20 cellular contexts compared by ENCODE assay signal in the genomic region with DNA sequence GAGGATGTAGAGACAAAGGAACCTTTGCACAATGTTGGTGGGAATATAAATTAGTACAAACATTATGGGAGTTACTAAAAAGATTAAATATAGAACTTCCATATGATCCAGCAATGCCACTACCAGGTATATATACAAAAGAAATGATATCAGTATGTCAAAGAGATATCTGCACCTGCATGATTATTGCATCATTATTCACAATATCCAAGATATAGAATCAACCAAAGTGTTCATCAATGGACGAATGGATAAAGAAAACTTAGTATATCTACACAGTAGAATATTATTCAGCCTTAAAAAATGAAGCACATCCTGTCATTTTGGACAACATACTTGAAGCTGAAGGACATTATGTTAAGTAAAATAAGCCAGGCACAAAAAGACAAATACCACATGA.
A peak's percentile ranks its signal among the peaks of the same experiment; 100 is the strongest.
DNase-seq lines count a peak whose midpoint lies in the region; ATAC-seq, FAIRE-seq and TF ChIP-seq lines count a peak whose summit lies in the region.
"Had no signal": no experiment of that assay in that cellular context is flagged by ENCODE, and none has a peak within 500 bp of the region (broad histone marks: within the 10 kb centered on the region; RNA-seq: fewer than 3 reads in every experiment).

No MANE protein-coding gene starts in this region.

- 0% methylated on average over 1 of the region's 1 CpG for WGBS in HepG2 (ENCODE audit: low lambda C conversion rate)
- WGBS in right lobe of liver (ENCODE audit: insufficient coverage, low coverage, low lambda C conversion rate, missing lambda C conversion rate), result 38% methylated on average over 1 of the region's 1 CpG

- TF ChIP-seq CTCF in HepG2 (CRISPR knock-in tag; IDR thresholded peaks at IDR 0.05) (no peak), right lobe of liver (IDR thresholded peaks at IDR 0.05) (no peak), WTC11 (IDR thresholded peaks at IDR 0.05) (no peak)

- no peaks in the 10 kb centered on the region for H3K79me2 ChIP-seq in HepG2 (ENCODE audit: insufficient read depth, low read length)

- BruUV-seq in HepG2 (replicated peaks; lab: Mats Ljungman, UMichigan), result no TSS peak

- TF ChIP-seq RAD21 in HepG2 (CRISPR knock-in tag; IDR thresholded peaks at IDR 0.05), result no peak

- H3K4me3 Mint-ChIP-seq in WTC11, result peak overlapping the region; percentile 57
- H3K4me3 Mint-ChIP-seq: B cell; CD4-positive, alpha-beta T cell; CD8-positive, alpha-beta T cell had no signal

- H3K36me3 ChIP-seq in HepG2 (replicated peaks in 1 of 2; ENCODE audit: control insufficient read depth in 1 of 2, insufficient read depth in 2 of 2, low read length in 2 of 2) (no peaks in the 10 kb centered on the region), right lobe of liver (no peaks in the 10 kb centered on the region)
- H3K36me3 ChIP-seq: BLaER1 treated with 17β-estradiol and CSF1 and Interleukin-3, amounts not matched to agents 10 nM and 100 nM had no signal

- H3K4me1 Mint-ChIP-seq in WTC11, result peaks cover 13% of the 10 kb centered on the region
- H3K4me1 Mint-ChIP-seq: B cell had no signal

- CTCF ChIA-PET in HepG2 (lab: Yijun Ruan, JAX; ENCODE audit: low intra/inter-chr PET ratio, low total read pairs) (no interaction called here), WTC11 (lab: Charles Lee) (no interaction called here)

- no peak overlapping the region for H3K4me3 ChIP-seq in HepG2 (replicated peaks in 1 of 3; ENCODE audit: insufficient read depth in 1 of 3, low read depth in 2 of 3, low read length in 3 of 3)
- H3K4me3 ChIP-seq in right lobe of liver, result no peak overlapping the region
- H3K4me3 ChIP-seq: A549; BLaER1 treated with 17β-estradiol and CSF1 and Interleukin-3, amounts not matched to agents 10 nM and 100 nM had no signal

- no peak for FAIRE-seq in HepG2 (lab: Jason Lieb, UNC)
- FAIRE-seq: A549, G401.6, GM12892, GM18507 had no signal

- H3K9me3 ChIP-seq in HepG2 (ENCODE audit: low read length) (no peaks in the 10 kb centered on the region), right lobe of liver (no peaks in the 10 kb centered on the region)
- H3K9me3 ChIP-seq: A549; BLaER1 treated with 17β-estradiol and CSF1 and Interleukin-3, amounts not matched to agents 10 nM and 100 nM; Caco-2 had no signal

- TF ChIP-seq EP300 in HepG2 (IDR thresholded peaks at IDR 0.05; ENCODE audit: low read depth in 2 of 2, low read length in 2 of 2) (no peak), HepG2 (CRISPR knock-in tag; IDR thresholded peaks at IDR 0.05; ENCODE audit: borderline replicate concordance) (no peak)

- H4K20me1 ChIP-seq in HepG2 (ENCODE audit: insufficient read depth, low read length), result no peaks in the 10 kb centered on the region
- H4K20me1 ChIP-seq: BLaER1 treated with 17β-estradiol and CSF1 and Interleukin-3, amounts not matched to agents 10 nM and 100 nM had no signal

- H3K4me1 ChIP-seq in HepG2 (ENCODE audit: insufficient read depth, low read length) (no peaks in the 10 kb centered on the region), right lobe of liver (peaks cover 0 to 16% (median 2%) of the 10 kb centered on the region in 4 donors)
- H3K4me1 ChIP-seq: A549; BLaER1 treated with 17β-estradiol and CSF1 and Interleukin-3, amounts not matched to agents 10 nM and 100 nM; Caco-2 had no signal

- H2AFZ ChIP-seq in HepG2 (ENCODE audit: low read length), result no peak overlapping the region

- peaks cover 27% of the 10 kb centered on the region for H3K27me3 Mint-ChIP-seq in WTC11 (ENCODE audit: low read depth)
- H3K27me3 Mint-ChIP-seq: B cell; CD4-positive, alpha-beta T cell had no signal

- peaks cover 3% of the 10 kb centered on the region; the same call in 1 of the 2 replicates for H3K36me3 Mint-ChIP-seq in WTC11
- H3K36me3 Mint-ChIP-seq: CD8-positive, alpha-beta T cell had no signal

- DNase-seq in HepG2 (ENCODE audit: low spot score), result no peak
- no peak for DNase-seq in right lobe of liver
- DNase-seq in WTC11 (ENCODE audit: low spot score), result no peak
- DNase-seq in GM19240 (ENCODE audit: insufficient read length, low spot score), result no peak
- DNase-seq in activated CD4-positive, CD25-positive, alpha-beta regulatory T cell treated with anti-CD3 and anti-CD28 coated beads, Interleukin-2, amount 50 U/mL, for 72 hours, result no peak
- DNase-seq: AML-193; Caco-2; Calu3; CD4-positive, alpha-beta T cell; CD8-positive, alpha-beta T cell; DMS79 treated with DMSO at 0.1 percent for 48 hours; GF-D8 had no signal

- peaks cover 18% of the 10 kb centered on the region for H3K9me3 Mint-ChIP-seq in WTC11

- H3K27ac ChIP-seq in HepG2 (ENCODE audit: extremely low read length, insufficient read depth, low read length) (no peak overlapping the region), right lobe of liver (no peak overlapping the region)
- H3K27ac ChIP-seq: 22Rv1; A549; BLaER1 treated with 17β-estradiol and CSF1 and Interleukin-3, amounts not matched to agents 10 nM and 100 nM; C4-2B had no signal

- in situ Hi-C loops in HepG2 (cut with HindIII; ENCODE audit: extremely low pct_ligation_motif_present, low pct_unique_long_range_greater_than_20kb), result no loop called here

- ATAC-seq in HepG2 (no peak), right lobe of liver (no peak), WTC11 (no peak)
- ATAC-seq: A549; CD8-positive, alpha-beta T cell had no signal

- POLR2A ChIA-PET in HepG2 (lab: Yijun Ruan, JAX) (no interaction called here), WTC11 (lab: Charles Lee) (no interaction called here)

- H3K9ac ChIP-seq in HepG2 (ENCODE audit: insufficient read depth, low read depth, low read length), result no peak overlapping the region
- H3K9ac ChIP-seq: BLaER1 treated with 17β-estradiol and CSF1 and Interleukin-3, amounts not matched to agents 10 nM and 100 nM had no signal

- no peak overlapping the region for H3K27ac Mint-ChIP-seq in WTC11
- H3K27ac Mint-ChIP-seq: B cell; CD4-positive, alpha-beta T cell; CD8-positive, alpha-beta T cell had no signal

- no peak for TF ChIP-seq POLR2A in HepG2 (IDR thresholded peaks at IDR 0.05; ENCODE audit: insufficient read depth in 1 of 2, low read depth in 2 of 2, low read length in 2 of 2)
- no peak for TF ChIP-seq POLR2A in right lobe of liver (IDR thresholded peaks at IDR 0.05)

- H3K4me2 ChIP-seq in HepG2 (ENCODE audit: low read depth, low read length), result no peak overlapping the region
- H3K4me2 ChIP-seq: A549; BLaER1 treated with 17β-estradiol and CSF1 and Interleukin-3, amounts not matched to agents 10 nM and 100 nM had no signal

- H3K27me3 ChIP-seq in HepG2 (ENCODE audit: control insufficient read depth in 1 of 2, insufficient read depth in 2 of 2, low read length in 2 of 2), result no peaks in the 10 kb centered on the region
- H3K27me3 ChIP-seq in right lobe of liver, result no peaks in the 10 kb centered on the region
- H3K27me3 ChIP-seq: BLaER1 treated with 17β-estradiol and CSF1 and Interleukin-3, amounts not matched to agents 10 nM and 100 nM had no signal

- intact Hi-C loops in HepG2 (cut with micrococcal nuclease; ENCODE audit: unreplicated experiment) (no loop called here), right lobe of liver (cut with DNase I) (no loop called here)

TF ChIP-seq in HepG2, 621 proteins besides CTCF, POLR2A, EP300 and RAD21:
- no peak for TF ChIP-seq CHCHD3 (CRISPR knock-in tag; IDR thresholded peaks at IDR 0.05)
- peak; percentile 63 for TF ChIP-seq ATF7 (IDR thresholded peaks at IDR 0.05)
- TF ChIP-seq ATF7 (CRISPR knock-in tag; IDR thresholded peaks at IDR 0.05), result no peak
TF ChIP-seq in HepG2: peak in this region for 1.

TF ChIP-seq in WTC11, 78 proteins besides CTCF, POLR2A, EP300 and RAD21:
- TF ChIP-seq, protein P1, sequence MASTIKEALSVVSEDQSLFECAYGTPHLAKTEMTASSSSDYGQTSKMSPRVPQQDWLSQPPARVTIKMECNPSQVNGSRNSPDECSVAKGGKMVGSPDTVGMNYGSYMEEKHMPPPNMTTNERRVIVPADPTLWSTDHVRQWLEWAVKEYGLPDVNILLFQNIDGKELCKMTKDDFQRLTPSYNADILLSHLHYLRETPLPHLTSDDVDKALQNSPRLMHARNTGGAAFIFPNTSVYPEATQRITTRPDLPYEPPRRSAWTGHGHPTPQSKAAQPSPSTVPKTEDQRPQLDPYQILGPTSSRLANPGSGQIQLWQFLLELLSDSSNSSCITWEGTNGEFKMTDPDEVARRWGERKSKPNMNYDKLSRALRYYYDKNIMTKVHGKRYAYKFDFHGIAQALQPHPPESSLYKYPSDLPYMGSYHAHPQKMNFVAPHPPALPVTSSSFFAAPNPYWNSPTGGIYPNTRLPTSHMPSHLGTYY (CRISPR knock-in tag; IDR thresholded peaks at IDR 0.05), result no peak
- TF ChIP-seq SOX15 (CRISPR knock-in tag; IDR thresholded peaks at IDR 0.05) (no peak), NR2C2 (CRISPR knock-in tag; IDR thresholded peaks at IDR 0.05) (no peak), ETV6 (CRISPR knock-in tag; IDR thresholded peaks at IDR 0.05) (no peak), GRHL2 (CRISPR knock-in tag; IDR thresholded peaks at IDR 0.05; ENCODE audit: insufficient replicate concordance, severe bottlenecking) (no peak), PRRX2 (CRISPR knock-in tag; IDR thresholded peaks at IDR 0.05) (no peak)
TF ChIP-seq in WTC11: peak in this region for 0.
